Comparison of ENCODE assay signal across 14 cellular contexts in the genomic region with DNA sequence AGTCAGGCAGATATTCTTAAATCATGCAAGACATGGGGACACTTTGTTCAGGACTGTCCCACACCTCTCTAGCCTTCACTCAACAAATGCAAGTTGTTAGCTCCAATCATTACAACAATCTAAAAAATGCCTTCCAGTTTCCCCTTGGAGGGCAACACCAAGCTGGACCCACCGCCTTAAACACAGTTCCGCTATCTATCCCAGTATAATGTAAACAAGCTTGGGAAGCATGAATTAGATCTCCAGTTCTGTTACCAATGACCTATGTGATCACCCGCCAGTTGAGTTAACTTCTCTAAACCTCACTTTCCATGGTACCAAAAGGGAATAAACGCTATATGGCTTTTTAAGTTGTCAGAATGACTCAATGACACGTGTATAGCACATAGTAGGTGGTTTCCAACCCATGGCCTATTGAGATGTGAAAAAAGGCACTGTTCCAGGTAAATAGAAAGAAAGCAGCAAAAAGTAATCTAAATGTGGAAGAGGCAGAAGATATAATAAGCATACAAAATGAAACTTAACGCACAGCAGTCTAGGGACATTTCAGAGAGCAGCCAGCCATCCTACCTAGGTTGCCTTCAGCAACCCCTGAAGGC. TPM values are rescaled to one million over a fixed set of nuclear protein-coding genes. Genes with fewer than 3 reads are reported as not detected.
A peak's percentile ranks its signal among the peaks of the same experiment; 100 is the strongest.
DNase-seq lines count a peak whose midpoint lies in the region; ATAC-seq and TF ChIP-seq lines count a peak whose summit lies in the region.
"Had no signal": no experiment of that assay in that cellular context is flagged by ENCODE, and none has a peak within 500 bp of the region (broad histone marks: within the 10 kb centered on the region; RNA-seq: fewer than 3 reads in every experiment).

No MANE protein-coding gene starts in this region.

- H3K9me2 ChIP-seq in Karpas-422 (replicated peaks; ENCODE audit: insufficient read depth, low read length) = no peaks in the 10 kb centered on the region

- H3K4me3 ChIP-seq in DND-41 (ENCODE audit: low read depth in 1 of 2, low read length in 2 of 2) (peak overlapping the region in 1 of 2 experiments; percentile 92; a peak in 1 of 4 replicates), Karpas-422 (ENCODE audit: low read length) (no peak overlapping the region)
- no peak overlapping the region for H3K4me3 ChIP-seq in naive thymus-derived CD4-positive, alpha-beta T cell (ENCODE audit: low read length)
- H3K4me3 ChIP-seq: left lung, MG63, SJCRH30 had no signal

- POLR2A ChIA-PET in naive thymus-derived CD4-positive, alpha-beta T cell (lab: Charles Lee) = interaction anchor here (0.8 kb wide), 1 partner anchor 59 kb away, joined by 4 read pairs; no protein-coding TSS in a partner anchor

- H3K36me3 ChIP-seq in DND-41 (ENCODE audit: insufficient read depth, low read length) = no peaks in the 10 kb centered on the region; the same call in 1 of the 2 replicates
- no peaks in the 10 kb centered on the region for H3K36me3 ChIP-seq in naive thymus-derived CD4-positive, alpha-beta T cell (ENCODE audit: control insufficient read depth in 2 of 3, insufficient read depth in 3 of 3, low read length in 3 of 3)
- no peaks in the 10 kb centered on the region for H3K36me3 ChIP-seq in Karpas-422 (ENCODE audit: insufficient read depth, low read length)
- H3K36me3 ChIP-seq: left lung, SJCRH30 had no signal

- H3K9me3 Mint-ChIP-seq in T-helper 1 cell treated with Interleukin-12 subunit alpha and Interleukin-12 subunit beta and Interleukin-4 antibody, amounts not matched to agents 30 μg/mL and 1 μg/mL, for 36 hours = peaks cover 6% of the 10 kb centered on the region
- H3K9me3 Mint-ChIP-seq in naive thymus-derived CD4-positive, alpha-beta T cell = peaks cover 0 to 6% (median 0%) of the 10 kb centered on the region in 11 donors

- H3K9ac ChIP-seq in DND-41 (ENCODE audit: low read depth, low read length) (peak overlapping the region; percentile 9; the same call in 1 of the 2 replicates), Karpas-422 (ENCODE audit: low read length) (no peak overlapping the region)

- H3K4me1 ChIP-seq in DND-41 (ENCODE audit: insufficient read depth, low read length) = peaks cover 87% of the 10 kb centered on the region
- H3K4me1 ChIP-seq in naive thymus-derived CD4-positive, alpha-beta T cell (ENCODE audit: control insufficient read depth in 2 of 2, insufficient read depth in 2 of 2, low read length in 2 of 2) = peaks cover 18 to 37% of the 10 kb centered on the region in 2 donors
- H3K4me1 ChIP-seq in Karpas-422 (ENCODE audit: low read length) = peaks cover 30% of the 10 kb centered on the region

- H2AFZ ChIP-seq in DND-41 (ENCODE audit: low read depth, low read length) (no peak overlapping the region), Karpas-422 (ENCODE audit: low read length) (no peak overlapping the region)

- intact Hi-C loops in naive thymus-derived CD4-positive, alpha-beta T cell (cut with micrococcal nuclease) = no loop called here

- ATAC-seq in DND-41 (ENCODE audit: insufficient read depth, low read depth) = no peak
- ATAC-seq in naive thymus-derived CD4-positive, alpha-beta T cell = no peak
- ATAC-seq in HG03442 (IDR thresholded peaks at IDR 0.05; ENCODE audit: unreplicated experiment) = no peak
- no peak for ATAC-seq in GM18861 (IDR thresholded peaks at IDR 0.05; ENCODE audit: unreplicated experiment)
- ATAC-seq: left lung had no signal

- peaks cover 21% of the 10 kb centered on the region; the same call in 1 of the 2 replicates for H4K20me1 ChIP-seq in DND-41 (ENCODE audit: insufficient read depth, low read length)
- peaks cover 18% of the 10 kb centered on the region for H4K20me1 ChIP-seq in Karpas-422 (ENCODE audit: insufficient read depth, low read depth, low read length)

- CTCF ChIA-PET in naive thymus-derived CD4-positive, alpha-beta T cell (lab: Charles Lee) = interaction anchor here (0.6 to 1.1 kb wide), 2 partner anchors 14 to 351 kb away, joined by 4 read pairs; no protein-coding TSS in a partner anchor

- peaks cover 56% of the 10 kb centered on the region for H3K4me1 Mint-ChIP-seq in T-helper 1 cell treated with Interleukin-12 subunit alpha and Interleukin-12 subunit beta and Interleukin-4 antibody, amounts not matched to agents 30 μg/mL and 1 μg/mL, for 36 hours (ENCODE audit: low read depth)
- peaks cover 41 to 85% (median 79%) of the 10 kb centered on the region in 7 donors for H3K4me1 Mint-ChIP-seq in naive thymus-derived CD4-positive, alpha-beta T cell

- H3K79me2 ChIP-seq in DND-41 (ENCODE audit: insufficient read depth, low read length) (peaks cover 95% of the 10 kb centered on the region), Karpas-422 (ENCODE audit: low read length) (peaks cover 7% of the 10 kb centered on the region)

- peak overlapping the region; percentile 28 for H3K4me3 Mint-ChIP-seq in T-helper 1 cell treated with Interleukin-12 subunit alpha and Interleukin-12 subunit beta and Interleukin-4 antibody, amounts not matched to agents 30 μg/mL and 1 μg/mL, for 36 hours
- H3K4me3 Mint-ChIP-seq in naive thymus-derived CD4-positive, alpha-beta T cell = peak overlapping the region; percentile 15 to 89 (median 51)

- H3K27me3 ChIP-seq in DND-41 (ENCODE audit: insufficient read depth, low read length, poor library complexity) = no peaks in the 10 kb centered on the region
- H3K27me3 ChIP-seq in naive thymus-derived CD4-positive, alpha-beta T cell (ENCODE audit: control insufficient read depth in 2 of 2, insufficient read depth in 2 of 2, low read length in 2 of 2) = no peaks in the 10 kb centered on the region
- H3K27me3 ChIP-seq in Karpas-422 (ENCODE audit: low read length) = no peaks in the 10 kb centered on the region; the same call in 1 of the 2 replicates
- H3K27me3 ChIP-seq: left lung, MG63, SJCRH30 had no signal

- H3K27me3 Mint-ChIP-seq in T-helper 1 cell treated with Interleukin-12 subunit alpha and Interleukin-12 subunit beta and Interleukin-4 antibody, amounts not matched to agents 30 μg/mL and 1 μg/mL, for 36 hours (ENCODE audit: low read depth) = no peaks in the 10 kb centered on the region
- H3K27me3 Mint-ChIP-seq in naive thymus-derived CD4-positive, alpha-beta T cell = no peaks in the 10 kb centered on the region

- H3K27ac Mint-ChIP-seq in T-helper 1 cell treated with Interleukin-12 subunit alpha and Interleukin-12 subunit beta and Interleukin-4 antibody, amounts not matched to agents 30 μg/mL and 1 μg/mL, for 36 hours = no peak overlapping the region
- H3K27ac Mint-ChIP-seq in naive thymus-derived CD4-positive, alpha-beta T cell = peak overlapping the region in 5 of 9 donors; percentile 3 to 80 (median 33)

- H3K36me3 Mint-ChIP-seq in T-helper 1 cell treated with Interleukin-12 subunit alpha and Interleukin-12 subunit beta and Interleukin-4 antibody, amounts not matched to agents 30 μg/mL and 1 μg/mL, for 36 hours (ENCODE audit: low read depth) = peaks cover 7% of the 10 kb centered on the region
- peaks cover 0 to 15% (median 0%) of the 10 kb centered on the region in 5 donors for H3K36me3 Mint-ChIP-seq in naive thymus-derived CD4-positive, alpha-beta T cell

- H3K9me3 ChIP-seq in DND-41 (ENCODE audit: insufficient read depth, low read length, severe bottlenecking) (no peaks in the 10 kb centered on the region), Karpas-422 (ENCODE audit: low read length) (no peaks in the 10 kb centered on the region)
- no peaks in the 10 kb centered on the region for H3K9me3 ChIP-seq in naive thymus-derived CD4-positive, alpha-beta T cell (ENCODE audit: control insufficient read depth in 2 of 3, low read length in 3 of 3)
- H3K9me3 ChIP-seq: SJCRH30 had no signal

- TF ChIP-seq CTCF in DND-41 (IDR thresholded peaks at IDR 0.05; ENCODE audit: borderline replicate concordance, extremely low read depth, low read length, poor library complexity, severe bottlenecking) = no peak
- no peak for TF ChIP-seq CTCF in VCaP (conservative IDR thresholded peaks at IDR 0.05)

- H3K27ac ChIP-seq in DND-41 (ENCODE audit: low read length) (peak overlapping the region; percentile 86), VCaP (peak overlapping the region; percentile 99), Karpas-422 (ENCODE audit: low read length) (no peak overlapping the region)
- H3K27ac ChIP-seq in naive thymus-derived CD4-positive, alpha-beta T cell (ENCODE audit: low read depth, low read length) = no peak overlapping the region
- H3K27ac ChIP-seq: SJCRH30 had no signal

- DNase-seq in T-helper 1 cell (no peak), DND-41 (no peak), Karpas-422 (no peak)
- no peak for DNase-seq in naive thymus-derived CD4-positive, alpha-beta T cell
- DNase-seq: activated CD8-positive, alpha-beta memory T cell treated with anti-CD3 and anti-CD28 coated beads, Interleukin-2, amount 50 U/mL, for 4 hours; HCEC 1CT; hypothalamus; left lung; MG63; SJCRH30 had no signal

- H3K4me2 ChIP-seq in DND-41 (ENCODE audit: insufficient read depth, low read length) (peak overlapping the region; percentile 70; the same call in 1 of the 2 replicates), Karpas-422 (ENCODE audit: low read depth, low read length, poor library complexity, severe bottlenecking) (no peak overlapping the region)

RNA-seq across cellular contexts. Expression of a gene that starts 2.4 kb away (rescaled TPM):
- total RNA-seq in naive thymus-derived CD4-positive, alpha-beta T cell = 10 to 100 TPM in 2 of 5 experiments, 1 to 10 TPM in 3; 3.6 to 21.6 (median 9.0) TPM
- polyA plus RNA-seq in naive thymus-derived CD4-positive, alpha-beta T cell = 1 to 10 TPM; 1.6 to 2.6 TPM
- total RNA-seq in Karpas-422 (2014; rRNA removed; shearing (Covaris generic); ENCODE audit: low replicate concordance) = 1.8 and 1.9 TPM in 2 replicates

RNA-seq across cellular contexts. Expression of a gene that starts 53.0 kb away (rescaled TPM):
- 100 to 1,000 TPM in 4 of 5 experiments, 10 to 100 TPM in 1; 67.6 to 331 (median 137) TPM for total RNA-seq in naive thymus-derived CD4-positive, alpha-beta T cell
- 10 to 100 TPM; 59.0 to 68.4 TPM for polyA plus RNA-seq in naive thymus-derived CD4-positive, alpha-beta T cell
- total RNA-seq in Karpas-422 (2014; rRNA removed; shearing (Covaris generic); ENCODE audit: low replicate concordance) = 66.7 and 141 TPM in 2 replicates

Comparison
In these comparisons a context has a peak if more than half of its experiments do, and no peak if none do; other contexts are left out.
1. H3K27ac ChIP-seq: peak in DND-41 (single experiment) and VCaP (single experiment); none in naive thymus-derived CD4-positive, alpha-beta T cell (single experiment) and Karpas-422 (single experiment).